Comparison of ENCODE assay signal across 21 cellular contexts in genomic region chr20:16479666-16480065, GRCh38.
DNase-seq lines count a peak whose midpoint lies in the region; ATAC-seq and TF ChIP-seq lines count a peak whose summit lies in the region.
"Had no signal": no experiment of that assay in that cellular context is flagged by ENCODE, and none has a peak within 500 bp of the region (broad histone marks: within the 10 kb centered on the region; RNA-seq: fewer than 3 reads in every experiment).

No MANE protein-coding gene starts in this region.

- H3K4ac ChIP-seq in IMR-90 (ENCODE audit: low read depth, low read length) (no peak overlapping the region), trophoblast cell (ENCODE audit: low read depth, low read length) (no peak overlapping the region)

- no peaks in the 10 kb centered on the region for H3K36me3 ChIP-seq in IMR-90 (ENCODE audit: control insufficient read depth, insufficient read depth, low read length)
- H3K36me3 ChIP-seq in trophoblast cell (ENCODE audit: control insufficient read depth in 1 of 2, insufficient read depth in 2 of 2, low read length in 2 of 2), result no peaks in the 10 kb centered on the region

- no peak overlapping the region for H3K4me3 Mint-ChIP-seq in activated CD4-positive, alpha-beta T cell treated with anti-CD3 and anti-CD28 coated beads for 36 hours
- H3K4me3 Mint-ChIP-seq: HFFc6 had no signal

- intact Hi-C loops in IMR-90 (cut with micrococcal nuclease), result no loop called here
- intact Hi-C loops in activated CD4-positive, alpha-beta T cell treated with anti-CD3 and anti-CD28 coated beads for 36 hours (cut with DNase I, micrococcal nuclease), result loop anchor here in 1 of 2 experiments (10.0 kb wide), 1 partner anchor 775 kb away; no protein-coding TSS in a partner anchor

- DNase-seq in AG10803 (ENCODE audit: low read depth) (peak; percentile 8), IMR-90 (peak; percentile 28), trophoblast cell (peak; percentile 20 to 45)
- no peak for DNase-seq in stimulated activated CD4-positive, alpha-beta T cell treated with anti-CD3 and anti-CD28 coated beads, Interleukin-2, amount 100 ng/mL, for 24 hours
- no peak for DNase-seq in activated CD4-positive, alpha-beta T cell treated with anti-CD3 and anti-CD28 coated beads for 36 hours
- DNase-seq: C1 segment of cervical spinal cord, DMS79, HFFc6, MV-4-11, NCI-H1417 treated with DMSO at 0.1 percent for 48 hours, NCI-H187 treated with DMSO at 0.1 percent for 48 hours, NCI-H2227 treated with DMSO at 0.1 percent for 48 hours, NCI-H510A treated with DMSO at 0.1 percent for 48 hours, PC-3, SIG-M5 had no signal

- no peak for TF ChIP-seq RAD21 in IMR-90 (IDR thresholded peaks at IDR 0.05; ENCODE audit: low read length)

- no peak overlapping the region for H2BK15ac ChIP-seq in IMR-90 (ENCODE audit: low read depth, low read length)

- no peak overlapping the region for H2AK9ac ChIP-seq in IMR-90 (replicated peaks; ENCODE audit: low read depth, low read length, poor library complexity)

- no TSS peak for BruUV-seq in IMR-90 (replicated peaks; lab: Mats Ljungman, UMichigan)

- H4K8ac ChIP-seq in IMR-90 (ENCODE audit: low read depth in 2 of 2, low read length in 2 of 2) (no peak overlapping the region), trophoblast cell (ENCODE audit: low read depth, low read length) (no peak overlapping the region)

- no peaks in the 10 kb centered on the region for H3K27me3 Mint-ChIP-seq in activated CD4-positive, alpha-beta T cell treated with anti-CD3 and anti-CD28 coated beads for 36 hours

- peaks cover 5% of the 10 kb centered on the region for H3K4me1 Mint-ChIP-seq in activated CD4-positive, alpha-beta T cell treated with anti-CD3 and anti-CD28 coated beads for 36 hours

- H4K91ac ChIP-seq in IMR-90 (ENCODE audit: insufficient read depth, low read depth, low read length) (no peak overlapping the region), trophoblast cell (ENCODE audit: low read depth, low read length) (no peak overlapping the region)

- H2BK12ac ChIP-seq in trophoblast cell (ENCODE audit: low read length), result no peak overlapping the region

- H2BK20ac ChIP-seq in IMR-90 (ENCODE audit: low read depth, low read length), result no peak overlapping the region

- H4K12ac ChIP-seq in trophoblast cell (ENCODE audit: low read depth, low read length), result no peak overlapping the region

- H3K27me3 ChIP-seq in IMR-90 (ENCODE audit: control insufficient read depth, insufficient read depth, low read length) (no peaks in the 10 kb centered on the region), trophoblast cell (ENCODE audit: insufficient read depth, low read length) (no peaks in the 10 kb centered on the region)

- no CpG with 5 or more reads among the region's 3 CpGs for WGBS in IMR-90 (ENCODE audit: extremely low coverage in 2 of 2, insufficient read length in 1 of 2), 2 experiments
- WGBS in trophoblast cell (ENCODE audit: extremely low coverage, insufficient coverage, insufficient read length), result no CpG with 5 or more reads among the region's 3 CpGs

- H3K36me3 Mint-ChIP-seq in activated CD4-positive, alpha-beta T cell treated with anti-CD3 and anti-CD28 coated beads for 36 hours (ENCODE audit: low read depth), result peaks cover 2% of the 10 kb centered on the region

- POLR2A ChIA-PET in IMR-90 (lab: Charles Lee; ENCODE audit: unreplicated experiment), result no interaction called here
- POLR2A ChIA-PET in activated CD4-positive, alpha-beta T cell treated with anti-CD3 and anti-CD28 coated beads for 36 hours (lab: Charles Lee), result no interaction called here

- dilution Hi-C loops in IMR-90 (cut with HindIII; ENCODE audit: low sequenced_read_pairs, unreplicated experiment), result no loop called here

- no peak overlapping the region for H3K4me3 ChIP-seq in AG10803 (ENCODE audit: low read length)
- no peak overlapping the region for H3K4me3 ChIP-seq in IMR-90 (ENCODE audit: insufficient read depth, low read depth, low read length)
- no peak overlapping the region for H3K4me3 ChIP-seq in trophoblast cell (ENCODE audit: low read depth, low read length)
- H3K4me3 ChIP-seq: A549 had no signal

- 0 out of 2 replicates have a peak, but pooled peaks cover 4% of the 10 kb centered on the region for H3K9me1 ChIP-seq in IMR-90 (ENCODE audit: insufficient read depth, low read length)

- H3K4me2 ChIP-seq in IMR-90 (ENCODE audit: low read depth, low read length) (no peak overlapping the region), trophoblast cell (ENCODE audit: low read length) (no peak overlapping the region)
- H3K4me2 ChIP-seq: A549 had no signal

- H2AFZ ChIP-seq in IMR-90 (replicated peaks; ENCODE audit: low read length, poor library complexity) (no peak overlapping the region), trophoblast cell (ENCODE audit: insufficient read depth, low read length, poor library complexity) (no peak overlapping the region)

- H3K27ac ChIP-seq in IMR-90 (ENCODE audit: insufficient read depth, low read length) (no peak overlapping the region), trophoblast cell (ENCODE audit: low read depth, low read length) (no peak overlapping the region)
- H3K27ac ChIP-seq: A549, HL-60, RWPE1 had no signal

- H3K9ac ChIP-seq in IMR-90 (ENCODE audit: low read depth, low read length) (no peak overlapping the region), trophoblast cell (ENCODE audit: low read length) (no peak overlapping the region)

- H2AK5ac ChIP-seq in IMR-90 (ENCODE audit: low read depth, low read length) (no peak overlapping the region), trophoblast cell (ENCODE audit: low read length) (no peak overlapping the region)

- H3K9me3 ChIP-seq in IMR-90 (ENCODE audit: control insufficient read depth, insufficient read depth, low read length), result no peaks in the 10 kb centered on the region
- H3K9me3 ChIP-seq in trophoblast cell (ENCODE audit: insufficient read depth, low read depth, low read length), result no peaks in the 10 kb centered on the region
- H3K9me3 ChIP-seq: A549 had no signal

- no peak for ATAC-seq in IMR-90 (ENCODE audit: low read depth)
- ATAC-seq in esophagus mucosa, result peak; percentile 78
- ATAC-seq in HG03442 (IDR thresholded peaks at IDR 0.05; ENCODE audit: unreplicated experiment), result no peak
- no peak for ATAC-seq in activated CD4-positive, alpha-beta T cell treated with anti-CD3 and anti-CD28 coated beads for 36 hours
- no peak for ATAC-seq in SK-N-SH treated with all-trans-retinoic acid at 6 μM for 48 hours
- ATAC-seq: A549, PC-3 had no signal

- no peak overlapping the region for H3K27ac Mint-ChIP-seq in activated CD4-positive, alpha-beta T cell treated with anti-CD3 and anti-CD28 coated beads for 36 hours
- H3K27ac Mint-ChIP-seq: HFFc6 had no signal

- H2BK120ac ChIP-seq in IMR-90 (ENCODE audit: low read depth, low read length), result no peak overlapping the region
- no peak overlapping the region for H2BK120ac ChIP-seq in trophoblast cell (ENCODE audit: insufficient read depth, low read length, poor library complexity)

- in situ Hi-C loops in IMR-90 (cut with MboI; ENCODE audit: low sequenced_read_pairs), result no loop called here

- TF ChIP-seq CTCF in AG10803 (conservative IDR thresholded peaks at IDR 0.05; ENCODE audit: low read length) (no peak), IMR-90 (conservative IDR thresholded peaks at IDR 0.05; ENCODE audit: low read depth, low read length) (no peak)

- TF ChIP-seq POLR2A in IMR-90 (IDR thresholded peaks at IDR 0.05; ENCODE audit: low read depth, low read length), result no peak

- H3K79me1 ChIP-seq in IMR-90 (ENCODE audit: low read depth in 1 of 2, low read length in 2 of 2) (no peaks in the 10 kb centered on the region), trophoblast cell (ENCODE audit: low read length) (no peaks in the 10 kb centered on the region)

- H4K20me1 ChIP-seq in IMR-90 (ENCODE audit: insufficient read depth, low read length), result no peaks in the 10 kb centered on the region

- no peaks in the 10 kb centered on the region for H3K9me3 Mint-ChIP-seq in activated CD4-positive, alpha-beta T cell treated with anti-CD3 and anti-CD28 coated beads for 36 hours (ENCODE audit: low read depth)

- no peaks in the 10 kb centered on the region for H3K79me2 ChIP-seq in trophoblast cell (ENCODE audit: control insufficient read depth, insufficient read depth, low read length, poor library complexity)

- H4K5ac ChIP-seq in IMR-90 (ENCODE audit: low read depth, low read length), result no peak overlapping the region

- H3K18ac ChIP-seq in IMR-90 (ENCODE audit: low read depth, low read length) (no peak overlapping the region), trophoblast cell (ENCODE audit: low read length) (no peak overlapping the region)

- H3K4me1 ChIP-seq in IMR-90 (ENCODE audit: control insufficient read depth, insufficient read depth, low read length) (peaks cover 3% of the 10 kb centered on the region), trophoblast cell (ENCODE audit: control insufficient read depth in 1 of 2, insufficient read depth in 2 of 2, low read length in 2 of 2) (peaks cover 3% of the 10 kb centered on the region in 2 experiments)

- no peak overlapping the region for H3K14ac ChIP-seq in IMR-90 (replicated peaks; ENCODE audit: low read depth, low read length)
- H3K14ac ChIP-seq in trophoblast cell (ENCODE audit: low read length), result no peak overlapping the region

- H2BK5ac ChIP-seq in IMR-90 (ENCODE audit: low read depth, low read length, poor library complexity, severe bottlenecking) (no peak overlapping the region), trophoblast cell (ENCODE audit: low read depth, low read length, poor library complexity) (no peak overlapping the region)

- no peak overlapping the region for H3K56ac ChIP-seq in IMR-90 (ENCODE audit: extremely low read depth, insufficient read depth, low read length)

- H3K23ac ChIP-seq in IMR-90 (ENCODE audit: low read depth, low read length) (no peak overlapping the region), trophoblast cell (ENCODE audit: low read length) (no peak overlapping the region)

- CTCF ChIA-PET in IMR-90 (lab: Yijun Ruan, JAX), result no interaction called here
- CTCF ChIA-PET in activated CD4-positive, alpha-beta T cell treated with anti-CD3 and anti-CD28 coated beads for 36 hours (lab: Charles Lee), result no interaction called here

TF ChIP-seq in SK-N-SH treated with all-trans-retinoic acid at 6 μM for 48 hours, 23 proteins besides CTCF, POLR2A, EP300 and RAD21 (continues in another document):
- TF ChIP-seq CSDC2 (CRISPR knock-in tag; IDR thresholded peaks at IDR 0.05) (no peak), ZNF8 (CRISPR knock-in tag; IDR thresholded peaks at IDR 0.05) (no peak), POU6F1 (CRISPR knock-in tag; IDR thresholded peaks at IDR 0.05; ENCODE audit: borderline replicate concordance, low read depth) (no peak)

Comparison
In these comparisons a context has a peak if more than half of its experiments do, and no peak if none do; other contexts are left out.
1. DNase-seq: peak in AG10803 (single experiment), IMR-90 (single experiment) and trophoblast cell (2 of 2); none in stimulated activated CD4-positive, alpha-beta T cell treated with anti-CD3 and anti-CD28 coated beads, Interleukin-2, amount 100 ng/mL, for 24 hours (0 of 2) and activated CD4-positive, alpha-beta T cell treated with anti-CD3 and anti-CD28 coated beads for 36 hours (single experiment).